19 cellular contexts compared by ENCODE assay signal in genomic region chr11:31807791-31808074, GRCh38. TPM values are rescaled to one million over a fixed set of nuclear protein-coding genes. Genes with fewer than 3 reads are reported as not detected.
DNase-seq lines count a peak whose midpoint lies in the region; ATAC-seq and TF ChIP-seq lines count a peak whose summit lies in the region.
"Had no signal": no experiment of that assay in that cellular context is flagged by ENCODE, and none has a peak within 500 bp of the region (broad histone marks: within the 10 kb centered on the region; RNA-seq: fewer than 3 reads in every experiment).

No MANE protein-coding gene starts in this region.

- no peak for ATAC-seq in HG03460 (IDR thresholded peaks at IDR 0.05; ENCODE audit: unreplicated experiment)
- ATAC-seq: A549 had no signal

- no peak overlapping the region for H3K27ac ChIP-seq in CD4-positive, alpha-beta memory T cell (ENCODE audit: low read depth, low read length)
- H3K27ac ChIP-seq: A549; BLaER1 treated with 17β-estradiol and CSF1 and Interleukin-3, amounts not matched to agents 10 nM and 100 nM; RWPE1; SJSA1 had no signal

- in situ Hi-C loops in astrocyte of the spinal cord (cut with HindIII; ENCODE audit: low sequenced_read_pairs): no loop called here

- TF ChIP-seq CTCF in astrocyte of the spinal cord (IDR thresholded peaks at IDR 0.05; ENCODE audit: low read depth, low read length) (no peak), epithelial cell of proximal tubule (conservative IDR thresholded peaks at IDR 0.05; ENCODE audit: low read depth, low read length) (no peak)

- peaks cover 19% of the 10 kb centered on the region for H3K9me3 ChIP-seq in neuron (ENCODE audit: low read length)
- H3K9me3 ChIP-seq in CD4-positive, alpha-beta memory T cell (ENCODE audit: control insufficient read depth in 1 of 2, low read length in 2 of 2): peaks cover 0 to 3% of the 10 kb centered on the region in 2 donors
- H3K9me3 ChIP-seq: A549, SJSA1 had no signal

- peaks cover 22% of the 10 kb centered on the region for H3K4me1 ChIP-seq in neuron (ENCODE audit: insufficient read depth, low read length)
- H3K4me1 ChIP-seq in CD4-positive, alpha-beta memory T cell (ENCODE audit: insufficient read depth, low read length): peaks cover 58% of the 10 kb centered on the region
- H3K4me1 ChIP-seq: A549 had no signal

- peaks cover 26 to 55% (median 27%) of the 10 kb centered on the region in 3 donors for H3K4me1 Mint-ChIP-seq in IgD-negative memory B cell
- peaks cover 36 to 79% (median 47%) of the 10 kb centered on the region in 4 donors for H3K4me1 Mint-ChIP-seq in CD4-positive, alpha-beta memory T cell

- H3K27me3 ChIP-seq in neuron (ENCODE audit: insufficient read depth, low read length): no peaks in the 10 kb centered on the region
- H3K27me3 ChIP-seq in CD4-positive, alpha-beta memory T cell (ENCODE audit: insufficient read depth, low read length): peaks cover 85% of the 10 kb centered on the region

- H3K4me3 ChIP-seq in astrocyte of the spinal cord (ENCODE audit: low read depth, low read length) (peak overlapping the region; percentile 60), epithelial cell of proximal tubule (ENCODE audit: low read depth, low read length) (peak overlapping the region; percentile 55), neuron (ENCODE audit: low read length) (peak overlapping the region; percentile 76)
- no peak overlapping the region for H3K4me3 ChIP-seq in CD4-positive, alpha-beta memory T cell (ENCODE audit: low read length in 2 of 2)
- H3K4me3 ChIP-seq: A549; BLaER1 treated with 17β-estradiol and CSF1 and Interleukin-3, amounts not matched to agents 10 nM and 100 nM; SJSA1 had no signal

- peaks cover 48% of the 10 kb centered on the region for H3K36me3 ChIP-seq in neuron (ENCODE audit: insufficient read depth, low read length)
- H3K36me3 ChIP-seq in CD4-positive, alpha-beta memory T cell (ENCODE audit: insufficient read depth, low read length): no peaks in the 10 kb centered on the region
- H3K36me3 ChIP-seq: BLaER1 treated with 17β-estradiol and CSF1 and Interleukin-3, amounts not matched to agents 10 nM and 100 nM; SJSA1 had no signal

- intact Hi-C loops in CD4-positive, alpha-beta memory T cell (cut with micrococcal nuclease): no loop called here

- no peak overlapping the region for H2AFZ ChIP-seq in neuron (ENCODE audit: low read depth, low read length)

- H3K27ac Mint-ChIP-seq in IgD-negative memory B cell: peak overlapping the region; percentile 19 to 65 (median 54)
- peak overlapping the region in 1 of 7 donors; percentile 48 for H3K27ac Mint-ChIP-seq in CD4-positive, alpha-beta memory T cell

- CTCF ChIA-PET in CD4-positive, alpha-beta memory T cell (lab: Charles Lee; ENCODE audit: partially characterized antibody): no interaction called here

- POLR2A ChIA-PET in CD4-positive, alpha-beta memory T cell (lab: Charles Lee; ENCODE audit: partially characterized antibody): interaction anchor here (1.6 kb wide), 1 partner anchor 10 kb away, joined by 7 read pairs; no protein-coding TSS in a partner anchor

- H3K4me3 Mint-ChIP-seq in IgD-negative memory B cell: peak overlapping the region in 1 of 4 donors; percentile 46
- peak overlapping the region in 2 of 8 donors; percentile 14 to 35 for H3K4me3 Mint-ChIP-seq in CD4-positive, alpha-beta memory T cell

- DNase-seq in astrocyte of the spinal cord (ENCODE audit: low read depth, low spot score) (no peak), epithelial cell of proximal tubule (ENCODE audit: low read depth) (no peak), NCI-H187 (lab: John Stamatoyannopoulos, UW) (no peak), foreskin melanocyte (no peak)
- no peak for DNase-seq in CD4-positive, alpha-beta memory T cell
- DNase-seq: GDM1; NCI-H1417 treated with DMSO at 0.1 percent for 48 hours; NCI-H2029; NCI-H2171; NCI-H446 treated with DMSO at 0.1 percent for 48 hours; NK-92 treated with Interleukin-12 subunit alpha and Interleukin-12 subunit beta, amount 100 ng/mL, for 24 hours; OCI-M1 had no signal

- peaks cover 2% of the 10 kb centered on the region for H3K36me3 Mint-ChIP-seq in IgD-negative memory B cell
- H3K36me3 Mint-ChIP-seq in CD4-positive, alpha-beta memory T cell: peaks cover 0 to 11% of the 10 kb centered on the region in 2 donors

- H3K27me3 Mint-ChIP-seq in IgD-negative memory B cell: peaks cover 74% of the 10 kb centered on the region
- H3K27me3 Mint-ChIP-seq in CD4-positive, alpha-beta memory T cell: peaks cover 68 to 70% of the 10 kb centered on the region in 2 donors

- H3K9me3 Mint-ChIP-seq in IgD-negative memory B cell: peaks cover 0 to 32% (median 6%) of the 10 kb centered on the region in 3 donors
- H3K9me3 Mint-ChIP-seq in CD4-positive, alpha-beta memory T cell: peaks cover 3 to 38% (median 23%) of the 10 kb centered on the region in 8 donors

RNA-seq across cellular contexts. Expression of gene PAX6, which starts 3.4 kb away (rescaled TPM):
- polyA plus RNA-seq in IgD-negative memory B cell: not detected
- total RNA-seq in epithelial cell of proximal tubule: 0.36 TPM in 1 of 2 replicates, not detected in the other
- not detected for total RNA-seq in CD4-positive, alpha-beta memory T cell
- polyA plus RNA-seq in CD4-positive, alpha-beta memory T cell: under 1 TPM in 1 of 2 donors, not detected in 1; 0.11 TPM

Comparison
In these comparisons a context has a peak if more than half of its experiments do, and no peak if none do; other contexts are left out.
1. H3K4me3 ChIP-seq: peak in astrocyte of the spinal cord (single experiment), epithelial cell of proximal tubule (single experiment) and neuron (single experiment); none in CD4-positive, alpha-beta memory T cell (0 of 2).